Comparison of ENCODE assay signal across 2 cellular contexts in the genomic region with DNA sequence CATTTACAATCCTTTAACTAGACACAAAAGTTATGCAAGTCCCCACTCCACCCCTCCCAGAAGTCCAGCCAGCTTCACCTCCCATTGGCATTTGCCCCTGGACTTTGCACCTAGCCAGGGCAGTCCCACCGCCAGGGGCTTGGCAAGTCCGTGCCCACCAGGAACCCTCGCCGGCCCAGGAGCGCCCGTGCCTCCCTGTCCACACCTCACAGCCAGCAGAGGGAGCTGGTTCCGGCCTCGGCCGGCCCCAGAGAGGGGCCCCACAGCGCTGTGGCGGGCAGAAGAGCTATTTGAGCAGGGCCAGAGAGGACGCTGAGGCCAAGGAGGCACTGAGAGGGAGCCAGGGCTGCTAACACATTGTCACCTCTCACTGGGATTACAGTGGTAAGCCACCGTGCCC.
TF ChIP-seq lines count a peak whose summit lies in the region.

No MANE protein-coding gene starts in this region.

TF ChIP-seq in GM23338, 12 proteins besides CTCF, POLR2A, EP300 and RAD21:
- TF ChIP-seq, protein P1, sequence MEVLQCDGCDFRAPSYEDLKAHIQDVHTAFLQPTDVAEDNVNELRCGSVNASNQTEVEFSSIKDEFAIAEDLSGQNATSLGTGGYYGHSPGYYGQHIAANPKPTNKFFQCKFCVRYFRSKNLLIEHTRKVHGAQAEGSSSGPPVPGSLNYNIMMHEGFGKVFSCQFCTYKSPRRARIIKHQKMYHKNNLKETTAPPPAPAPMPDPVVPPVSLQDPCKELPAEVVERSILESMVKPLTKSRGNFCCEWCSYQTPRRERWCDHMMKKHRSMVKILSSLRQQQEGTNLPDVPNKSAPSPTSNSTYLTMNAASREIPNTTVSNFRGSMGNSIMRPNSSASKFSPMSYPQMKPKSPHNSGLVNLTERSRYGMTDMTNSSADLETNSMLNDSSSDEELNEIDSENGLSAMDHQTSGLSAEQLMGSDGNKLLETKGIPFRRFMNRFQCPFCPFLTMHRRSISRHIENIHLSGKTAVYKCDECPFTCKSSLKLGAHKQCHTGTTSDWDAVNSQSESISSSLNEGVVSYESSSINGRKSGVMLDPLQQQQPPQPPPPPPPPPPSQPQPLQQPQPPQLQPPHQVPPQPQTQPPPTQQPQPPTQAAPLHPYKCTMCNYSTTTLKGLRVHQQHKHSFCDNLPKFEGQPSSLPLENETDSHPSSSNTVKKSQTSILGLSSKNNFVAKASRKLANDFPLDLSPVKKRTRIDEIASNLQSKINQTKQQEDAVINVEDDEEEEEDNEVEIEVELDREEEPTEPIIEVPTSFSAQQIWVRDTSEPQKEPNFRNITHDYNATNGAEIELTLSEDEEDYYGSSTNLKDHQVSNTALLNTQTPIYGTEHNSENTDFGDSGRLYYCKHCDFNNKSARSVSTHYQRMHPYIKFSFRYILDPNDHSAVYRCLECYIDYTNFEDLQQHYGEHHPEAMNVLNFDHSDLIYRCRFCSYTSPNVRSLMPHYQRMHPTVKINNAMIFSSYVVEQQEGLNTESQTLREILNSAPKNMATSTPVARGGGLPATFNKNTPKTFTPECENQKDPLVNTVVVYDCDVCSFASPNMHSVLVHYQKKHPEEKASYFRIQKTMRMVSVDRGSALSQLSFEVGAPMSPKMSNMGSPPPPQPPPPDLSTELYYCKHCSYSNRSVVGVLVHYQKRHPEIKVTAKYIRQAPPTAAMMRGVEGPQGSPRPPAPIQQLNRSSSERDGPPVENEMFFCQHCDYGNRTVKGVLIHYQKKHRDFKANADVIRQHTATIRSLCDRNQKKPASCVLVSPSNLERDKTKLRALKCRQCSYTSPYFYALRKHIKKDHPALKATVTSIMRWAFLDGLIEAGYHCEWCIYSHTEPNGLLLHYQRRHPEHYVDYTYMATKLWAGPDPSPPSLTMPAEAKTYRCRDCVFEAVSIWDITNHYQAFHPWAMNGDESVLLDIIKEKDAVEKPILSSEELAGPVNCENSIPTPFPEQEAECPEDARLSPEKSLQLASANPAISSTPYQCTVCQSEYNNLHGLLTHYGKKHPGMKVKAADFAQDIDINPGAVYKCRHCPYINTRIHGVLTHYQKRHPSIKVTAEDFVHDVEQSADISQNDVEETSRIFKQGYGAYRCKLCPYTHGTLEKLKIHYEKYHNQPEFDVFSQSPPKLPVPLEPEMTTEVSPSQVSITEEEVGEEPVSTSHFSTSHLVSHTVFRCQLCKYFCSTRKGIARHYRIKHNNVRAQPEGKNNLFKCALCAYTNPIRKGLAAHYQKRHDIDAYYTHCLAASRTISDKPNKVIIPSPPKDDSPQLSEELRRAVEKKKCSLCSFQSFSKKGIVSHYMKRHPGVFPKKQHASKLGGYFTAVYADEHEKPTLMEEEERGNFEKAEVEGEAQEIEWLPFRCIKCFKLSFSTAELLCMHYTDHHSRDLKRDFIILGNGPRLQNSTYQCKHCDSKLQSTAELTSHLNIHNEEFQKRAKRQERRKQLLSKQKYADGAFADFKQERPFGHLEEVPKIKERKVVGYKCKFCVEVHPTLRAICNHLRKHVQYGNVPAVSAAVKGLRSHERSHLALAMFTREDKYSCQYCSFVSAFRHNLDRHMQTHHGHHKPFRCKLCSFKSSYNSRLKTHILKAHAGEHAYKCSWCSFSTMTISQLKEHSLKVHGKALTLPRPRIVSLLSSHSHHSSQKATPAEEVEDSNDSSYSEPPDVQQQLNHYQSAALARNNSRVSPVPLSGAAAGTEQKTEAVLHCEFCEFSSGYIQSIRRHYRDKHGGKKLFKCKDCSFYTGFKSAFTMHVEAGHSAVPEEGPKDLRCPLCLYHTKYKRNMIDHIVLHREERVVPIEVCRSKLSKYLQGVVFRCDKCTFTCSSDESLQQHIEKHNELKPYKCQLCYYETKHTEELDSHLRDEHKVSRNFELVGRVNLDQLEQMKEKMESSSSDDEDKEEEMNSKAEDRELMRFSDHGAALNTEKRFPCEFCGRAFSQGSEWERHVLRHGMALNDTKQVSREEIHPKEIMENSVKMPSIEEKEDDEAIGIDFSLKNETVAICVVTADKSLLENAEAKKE (CRISPR knock-in tag; IDR thresholded peaks at IDR 0.05): no peak
- no peak for TF ChIP-seq ZNF114 (CRISPR knock-in tag; IDR thresholded peaks at IDR 0.05)
- TF ChIP-seq, protein P2, sequence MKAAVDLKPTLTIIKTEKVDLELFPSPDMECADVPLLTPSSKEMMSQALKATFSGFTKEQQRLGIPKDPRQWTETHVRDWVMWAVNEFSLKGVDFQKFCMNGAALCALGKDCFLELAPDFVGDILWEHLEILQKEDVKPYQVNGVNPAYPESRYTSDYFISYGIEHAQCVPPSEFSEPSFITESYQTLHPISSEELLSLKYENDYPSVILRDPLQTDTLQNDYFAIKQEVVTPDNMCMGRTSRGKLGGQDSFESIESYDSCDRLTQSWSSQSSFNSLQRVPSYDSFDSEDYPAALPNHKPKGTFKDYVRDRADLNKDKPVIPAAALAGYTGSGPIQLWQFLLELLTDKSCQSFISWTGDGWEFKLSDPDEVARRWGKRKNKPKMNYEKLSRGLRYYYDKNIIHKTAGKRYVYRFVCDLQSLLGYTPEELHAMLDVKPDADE (IDR thresholded peaks at IDR 0.05): no peak

TF ChIP-seq in H1, 55 proteins besides CTCF, POLR2A, EP300 and RAD21 (continued from another document):
- TF ChIP-seq TBP (IDR thresholded peaks at IDR 0.05; ENCODE audit: low read depth, low read length) (no peak), SP4 (IDR thresholded peaks at IDR 0.05; ENCODE audit: low read length) (no peak), SIN3A (conservative IDR thresholded peaks at IDR 0.05 in 1 of 2, IDR thresholded peaks at IDR 0.05 in 1 of 2; ENCODE audit: low read depth in 1 of 2, low read length in 2 of 2) (no peak), BACH1 (IDR thresholded peaks at IDR 0.05; ENCODE audit: low read length) (no peak), ZNF274 (IDR thresholded peaks at IDR 0.05; ENCODE audit: borderline replicate concordance, extremely low read depth, low read length) (no peak), CEBPB (IDR thresholded peaks at IDR 0.05; ENCODE audit: low read depth, low read length) (no peak), EZH2 (IDR thresholded peaks at IDR 0.05; ENCODE audit: low read depth, low read length, severe bottlenecking) (no peak)
- TF ChIP-seq, protein P3, sequence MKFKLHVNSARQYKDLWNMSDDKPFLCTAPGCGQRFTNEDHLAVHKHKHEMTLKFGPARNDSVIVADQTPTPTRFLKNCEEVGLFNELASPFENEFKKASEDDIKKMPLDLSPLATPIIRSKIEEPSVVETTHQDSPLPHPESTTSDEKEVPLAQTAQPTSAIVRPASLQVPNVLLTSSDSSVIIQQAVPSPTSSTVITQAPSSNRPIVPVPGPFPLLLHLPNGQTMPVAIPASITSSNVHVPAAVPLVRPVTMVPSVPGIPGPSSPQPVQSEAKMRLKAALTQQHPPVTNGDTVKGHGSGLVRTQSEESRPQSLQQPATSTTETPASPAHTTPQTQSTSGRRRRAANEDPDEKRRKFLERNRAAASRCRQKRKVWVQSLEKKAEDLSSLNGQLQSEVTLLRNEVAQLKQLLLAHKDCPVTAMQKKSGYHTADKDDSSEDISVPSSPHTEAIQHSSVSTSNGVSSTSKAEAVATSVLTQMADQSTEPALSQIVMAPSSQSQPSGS (IDR thresholded peaks at IDR 0.05; ENCODE audit: low read length): no peak
- TF ChIP-seq, protein P4, sequence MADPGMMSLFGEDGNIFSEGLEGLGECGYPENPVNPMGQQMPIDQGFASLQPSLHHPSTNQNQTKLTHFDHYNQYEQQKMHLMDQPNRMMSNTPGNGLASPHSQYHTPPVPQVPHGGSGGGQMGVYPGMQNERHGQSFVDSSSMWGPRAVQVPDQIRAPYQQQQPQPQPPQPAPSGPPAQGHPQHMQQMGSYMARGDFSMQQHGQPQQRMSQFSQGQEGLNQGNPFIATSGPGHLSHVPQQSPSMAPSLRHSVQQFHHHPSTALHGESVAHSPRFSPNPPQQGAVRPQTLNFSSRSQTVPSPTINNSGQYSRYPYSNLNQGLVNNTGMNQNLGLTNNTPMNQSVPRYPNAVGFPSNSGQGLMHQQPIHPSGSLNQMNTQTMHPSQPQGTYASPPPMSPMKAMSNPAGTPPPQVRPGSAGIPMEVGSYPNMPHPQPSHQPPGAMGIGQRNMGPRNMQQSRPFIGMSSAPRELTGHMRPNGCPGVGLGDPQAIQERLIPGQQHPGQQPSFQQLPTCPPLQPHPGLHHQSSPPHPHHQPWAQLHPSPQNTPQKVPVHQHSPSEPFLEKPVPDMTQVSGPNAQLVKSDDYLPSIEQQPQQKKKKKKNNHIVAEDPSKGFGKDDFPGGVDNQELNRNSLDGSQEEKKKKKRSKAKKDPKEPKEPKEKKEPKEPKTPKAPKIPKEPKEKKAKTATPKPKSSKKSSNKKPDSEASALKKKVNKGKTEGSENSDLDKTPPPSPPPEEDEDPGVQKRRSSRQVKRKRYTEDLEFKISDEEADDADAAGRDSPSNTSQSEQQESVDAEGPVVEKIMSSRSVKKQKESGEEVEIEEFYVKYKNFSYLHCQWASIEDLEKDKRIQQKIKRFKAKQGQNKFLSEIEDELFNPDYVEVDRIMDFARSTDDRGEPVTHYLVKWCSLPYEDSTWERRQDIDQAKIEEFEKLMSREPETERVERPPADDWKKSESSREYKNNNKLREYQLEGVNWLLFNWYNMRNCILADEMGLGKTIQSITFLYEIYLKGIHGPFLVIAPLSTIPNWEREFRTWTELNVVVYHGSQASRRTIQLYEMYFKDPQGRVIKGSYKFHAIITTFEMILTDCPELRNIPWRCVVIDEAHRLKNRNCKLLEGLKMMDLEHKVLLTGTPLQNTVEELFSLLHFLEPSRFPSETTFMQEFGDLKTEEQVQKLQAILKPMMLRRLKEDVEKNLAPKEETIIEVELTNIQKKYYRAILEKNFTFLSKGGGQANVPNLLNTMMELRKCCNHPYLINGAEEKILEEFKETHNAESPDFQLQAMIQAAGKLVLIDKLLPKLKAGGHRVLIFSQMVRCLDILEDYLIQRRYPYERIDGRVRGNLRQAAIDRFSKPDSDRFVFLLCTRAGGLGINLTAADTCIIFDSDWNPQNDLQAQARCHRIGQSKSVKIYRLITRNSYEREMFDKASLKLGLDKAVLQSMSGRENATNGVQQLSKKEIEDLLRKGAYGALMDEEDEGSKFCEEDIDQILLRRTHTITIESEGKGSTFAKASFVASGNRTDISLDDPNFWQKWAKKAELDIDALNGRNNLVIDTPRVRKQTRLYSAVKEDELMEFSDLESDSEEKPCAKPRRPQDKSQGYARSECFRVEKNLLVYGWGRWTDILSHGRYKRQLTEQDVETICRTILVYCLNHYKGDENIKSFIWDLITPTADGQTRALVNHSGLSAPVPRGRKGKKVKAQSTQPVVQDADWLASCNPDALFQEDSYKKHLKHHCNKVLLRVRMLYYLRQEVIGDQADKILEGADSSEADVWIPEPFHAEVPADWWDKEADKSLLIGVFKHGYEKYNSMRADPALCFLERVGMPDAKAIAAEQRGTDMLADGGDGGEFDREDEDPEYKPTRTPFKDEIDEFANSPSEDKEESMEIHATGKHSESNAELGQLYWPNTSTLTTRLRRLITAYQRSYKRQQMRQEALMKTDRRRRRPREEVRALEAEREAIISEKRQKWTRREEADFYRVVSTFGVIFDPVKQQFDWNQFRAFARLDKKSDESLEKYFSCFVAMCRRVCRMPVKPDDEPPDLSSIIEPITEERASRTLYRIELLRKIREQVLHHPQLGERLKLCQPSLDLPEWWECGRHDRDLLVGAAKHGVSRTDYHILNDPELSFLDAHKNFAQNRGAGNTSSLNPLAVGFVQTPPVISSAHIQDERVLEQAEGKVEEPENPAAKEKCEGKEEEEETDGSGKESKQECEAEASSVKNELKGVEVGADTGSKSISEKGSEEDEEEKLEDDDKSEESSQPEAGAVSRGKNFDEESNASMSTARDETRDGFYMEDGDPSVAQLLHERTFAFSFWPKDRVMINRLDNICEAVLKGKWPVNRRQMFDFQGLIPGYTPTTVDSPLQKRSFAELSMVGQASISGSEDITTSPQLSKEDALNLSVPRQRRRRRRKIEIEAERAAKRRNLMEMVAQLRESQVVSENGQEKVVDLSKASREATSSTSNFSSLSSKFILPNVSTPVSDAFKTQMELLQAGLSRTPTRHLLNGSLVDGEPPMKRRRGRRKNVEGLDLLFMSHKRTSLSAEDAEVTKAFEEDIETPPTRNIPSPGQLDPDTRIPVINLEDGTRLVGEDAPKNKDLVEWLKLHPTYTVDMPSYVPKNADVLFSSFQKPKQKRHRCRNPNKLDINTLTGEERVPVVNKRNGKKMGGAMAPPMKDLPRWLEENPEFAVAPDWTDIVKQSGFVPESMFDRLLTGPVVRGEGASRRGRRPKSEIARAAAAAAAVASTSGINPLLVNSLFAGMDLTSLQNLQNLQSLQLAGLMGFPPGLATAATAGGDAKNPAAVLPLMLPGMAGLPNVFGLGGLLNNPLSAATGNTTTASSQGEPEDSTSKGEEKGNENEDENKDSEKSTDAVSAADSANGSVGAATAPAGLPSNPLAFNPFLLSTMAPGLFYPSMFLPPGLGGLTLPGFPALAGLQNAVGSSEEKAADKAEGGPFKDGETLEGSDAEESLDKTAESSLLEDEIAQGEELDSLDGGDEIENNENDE (IDR thresholded peaks at IDR 0.05; ENCODE audit: insufficient replicate concordance, low read length): no peak
